In genomic region chr9:75892168-75892901, GRCh38 we compare ENCODE assay signal across 9 cellular contexts. TPM values are rescaled to one million over a fixed set of nuclear protein-coding genes. Genes with fewer than 3 reads are reported as not detected.
DNase-seq lines count a peak whose midpoint lies in the region; ATAC-seq and TF ChIP-seq lines count a peak whose summit lies in the region.
"Had no signal": no experiment of that assay in that cellular context is flagged by ENCODE, and none has a peak within 500 bp of the region (broad histone marks: within the 10 kb centered on the region; RNA-seq: fewer than 3 reads in every experiment).

No MANE protein-coding gene starts in this region.

- H3K27me3 ChIP-seq in H7 (ENCODE audit: control insufficient read depth, insufficient read depth, low read length), result peaks cover 17% of the 10 kb centered on the region

- no peaks in the 10 kb centered on the region for H3K4me1 ChIP-seq in urinary bladder (ENCODE audit: insufficient read depth)

- CTCF ChIA-PET in activated CD4-positive, alpha-beta memory T cell treated with anti-CD3 and anti-CD28 coated beads, Interleukin-2, amount 10 ng/mL, durations not matched to agents 7 days and 5 days (lab: Charles Lee), result no interaction called here

- H3K4me3 Mint-ChIP-seq in activated CD4-positive, alpha-beta memory T cell treated with anti-CD3 and anti-CD28 coated beads, Interleukin-2, amount 10 ng/mL, durations not matched to agents 7 days and 5 days, result peak overlapping the region; percentile 74
- H3K4me3 Mint-ChIP-seq in nephron, result peak overlapping the region; percentile 94 to 97 (median 97)

- peaks cover 23% of the 10 kb centered on the region for H3K4me1 Mint-ChIP-seq in activated CD4-positive, alpha-beta memory T cell treated with anti-CD3 and anti-CD28 coated beads, Interleukin-2, amount 10 ng/mL, durations not matched to agents 7 days and 5 days
- H3K4me1 Mint-ChIP-seq in nephron, result peaks cover 48% of the 10 kb centered on the region

- under 1% methylated on average over 35 of the region's 35 CpGs for WGBS in urinary bladder

- no peaks in the 10 kb centered on the region for H3K36me3 Mint-ChIP-seq in activated CD4-positive, alpha-beta memory T cell treated with anti-CD3 and anti-CD28 coated beads, Interleukin-2, amount 10 ng/mL, durations not matched to agents 7 days and 5 days (ENCODE audit: low read depth)
- no peaks in the 10 kb centered on the region for H3K36me3 Mint-ChIP-seq in nephron (ENCODE audit: low read depth)

- ATAC-seq in HG03442 (IDR thresholded peaks at IDR 0.05; ENCODE audit: unreplicated experiment) (no peak), HG03432 (IDR thresholded peaks at IDR 0.05; ENCODE audit: unreplicated experiment) (no peak)
- ATAC-seq: K562 had no signal

- H3K27ac Mint-ChIP-seq in activated CD4-positive, alpha-beta memory T cell treated with anti-CD3 and anti-CD28 coated beads, Interleukin-2, amount 10 ng/mL, durations not matched to agents 7 days and 5 days, result no peak overlapping the region
- H3K27ac Mint-ChIP-seq in nephron, result peak overlapping the region in 2 of 3 experiments; percentile 20 to 50

- H3K4me3 ChIP-seq in H7 (ENCODE audit: insufficient read depth, low read depth, low read length) (peak overlapping the region; percentile 93), fibroblast of mammary gland (ENCODE audit: control insufficient read depth, low read depth, low read length) (peak overlapping the region; percentile 81), urinary bladder (ENCODE audit: low read depth, low read length) (peak overlapping the region; percentile 60)
- H3K4me3 ChIP-seq: K562 had no signal

- POLR2A ChIA-PET in activated CD4-positive, alpha-beta memory T cell treated with anti-CD3 and anti-CD28 coated beads, Interleukin-2, amount 10 ng/mL, durations not matched to agents 7 days and 5 days (lab: Charles Lee), result no interaction called here

- DNase-seq in H7 (peak; percentile 70), fibroblast of mammary gland (ENCODE audit: low read depth) (peak; percentile 12), NCI-H2107 treated with DMSO at 0.1 percent for 48 hours (lab: John Stamatoyannopoulos, UW; ENCODE audit: unreplicated experiment) (no peak)
- no peak for DNase-seq in activated CD4-positive, alpha-beta memory T cell treated with anti-CD3 and anti-CD28 coated beads, Interleukin-2, amount 10 ng/mL, durations not matched to agents 7 days and 5 days

- H3K27me3 Mint-ChIP-seq in activated CD4-positive, alpha-beta memory T cell treated with anti-CD3 and anti-CD28 coated beads, Interleukin-2, amount 10 ng/mL, durations not matched to agents 7 days and 5 days, result peaks cover 45% of the 10 kb centered on the region
- peaks cover 5% of the 10 kb centered on the region for H3K27me3 Mint-ChIP-seq in nephron (ENCODE audit: low read depth)

- H3K36me3 ChIP-seq in H7 (replicated peaks; ENCODE audit: control insufficient read depth, insufficient read depth, low read length) (no peaks in the 10 kb centered on the region), urinary bladder (ENCODE audit: insufficient read depth) (no peaks in the 10 kb centered on the region)

- TF ChIP-seq CTCF in fibroblast of mammary gland (conservative IDR thresholded peaks at IDR 0.05; ENCODE audit: control insufficient read depth, insufficient read depth, low read depth, low read length), result no peak
- no peak for TF ChIP-seq CTCF in nephron (IDR thresholded peaks at IDR 0.05; ENCODE audit: unreplicated experiment in 3 of 3)

- no peaks in the 10 kb centered on the region for H3K9me3 Mint-ChIP-seq in activated CD4-positive, alpha-beta memory T cell treated with anti-CD3 and anti-CD28 coated beads, Interleukin-2, amount 10 ng/mL, durations not matched to agents 7 days and 5 days
- H3K9me3 Mint-ChIP-seq in nephron, result no peaks in the 10 kb centered on the region

- H3K27ac ChIP-seq in urinary bladder (ENCODE audit: low read depth), result no peak overlapping the region

RNA-seq across cellular contexts. Expression of gene PCSK5, which starts 1.9 kb away (rescaled TPM):
- 10.1 and 12.6 TPM in 2 replicates for total RNA-seq in H7 (2014; rRNA removed; shearing (Covaris generic))
- total RNA-seq in activated CD4-positive, alpha-beta memory T cell treated with anti-CD3 and anti-CD28 coated beads, Interleukin-2, amount 10 ng/mL, durations not matched to agents 7 days and 5 days, result 1 to 10 TPM; 1.2 to 1.7 TPM
- total RNA-seq in urinary bladder, result 25.4 TPM
- 6.1 TPM for polyA plus RNA-seq in urinary bladder
- total RNA-seq: K562 had no signal
- polyA plus RNA-seq: K562 had no signal

Comparison
In these comparisons a context has a peak if more than half of its experiments do, and no peak if none do; other contexts are left out.
1. DNase-seq: peak in H7 (single experiment) and fibroblast of mammary gland (single experiment); none in activated CD4-positive, alpha-beta memory T cell treated with anti-CD3 and anti-CD28 coated beads, Interleukin-2, amount 10 ng/mL, durations not matched to agents 7 days and 5 days (single experiment) and NCI-H2107 treated with DMSO at 0.1 percent for 48 hours (single experiment).
2. Peak in every context shown above with its lines, with median percentiles within 50 percentile points of each other: H3K4me3 ChIP-seq.